ENCODE assay signal across 8 cellular contexts in genomic region chr9:133532937-133533668, GRCh38. TPM values are rescaled to one million over a fixed set of nuclear protein-coding genes. Genes with fewer than 3 reads are reported as not detected.
A peak's percentile ranks its signal among the peaks of the same experiment; 100 is the strongest.
DNase-seq lines count a peak whose midpoint lies in the region; ATAC-seq and TF ChIP-seq lines count a peak whose summit lies in the region.

No MANE protein-coding gene starts in this region.

- intact Hi-C loops in Right ventricle myocardium inferior (cut with DNase I) (loop anchor here (1.0 kb wide), 1 partner anchor 193 kb away; no protein-coding TSS in a partner anchor), cardiac septum (cut with DNase I) (loop anchor here (2.0 to 5.0 kb wide), 2 partner anchors 39 to 194 kb away; no protein-coding TSS in a partner anchor), dorsolateral prefrontal cortex (cut with DNase I) (loop anchor here (5.0 to 10.0 kb wide), 4 partner anchors 39 to 462 kb away; partner anchors contain the start of gene VAV2 (in 1 of the 2))

- no peaks in the 10 kb centered on the region for H3K36me3 Mint-ChIP-seq in stimulated activated memory B cell treated with anti-CD40 and anti-IgM and Interleukin-4, amounts not matched to agents 10 μg/mL and 1 μg/mL and 100 μg/mL, for 72 hours

- H3K27ac ChIP-seq in dorsolateral prefrontal cortex, result peak overlapping the region in 38 of 59 donors; percentile 9 to 91 (median 85)

- no peak overlapping the region for H3K27ac Mint-ChIP-seq in stimulated activated memory B cell treated with anti-CD40 and anti-IgM and Interleukin-4, amounts not matched to agents 10 μg/mL and 1 μg/mL and 100 μg/mL, for 72 hours

- DNase-seq in Right ventricle myocardium inferior (ENCODE audit: missing footprints), result no peak
- no peak for DNase-seq in cardiac septum (ENCODE audit: low spot score)
- DNase-seq in NCI-H460 (ENCODE audit: extremely low read depth, low read depth), result peak; percentile 33
- peak; percentile 63 to 69 for DNase-seq in activated CD4-positive, alpha-beta T cell treated with anti-CD3 and anti-CD28 coated beads, Interleukin-2, amount 50 U/mL, for 4 hours
- peak in 8 of 10 donors; percentile 55 to 78 (median 72) for DNase-seq in dorsolateral prefrontal cortex
- DNase-seq in mucosa of gallbladder (ENCODE audit: low spot score), result peak; percentile 67
- no peak for DNase-seq in NCI-H1048 (lab: John Stamatoyannopoulos, UW)

- H3K4me3 Mint-ChIP-seq in stimulated activated memory B cell treated with anti-CD40 and anti-IgM and Interleukin-4, amounts not matched to agents 10 μg/mL and 1 μg/mL and 100 μg/mL, for 72 hours, result no peak overlapping the region

- H3K27me3 Mint-ChIP-seq in stimulated activated memory B cell treated with anti-CD40 and anti-IgM and Interleukin-4, amounts not matched to agents 10 μg/mL and 1 μg/mL and 100 μg/mL, for 72 hours, result peaks cover 86% of the 10 kb centered on the region

- peak overlapping the region in 2 of 59 donors; percentile 70 for H3K4me3 ChIP-seq in dorsolateral prefrontal cortex

- peak in 51 of 56 donors; percentile 23 to 72 (median 46) for TF ChIP-seq CTCF in dorsolateral prefrontal cortex (IDR thresholded peaks at IDR 0.05 in 54 of 56, conservative IDR thresholded peaks at IDR 0.05 in 2 of 56; ENCODE audit: low read depth in 1 of 56, partially characterized antibody in 56 of 56)

- H3K4me1 Mint-ChIP-seq in stimulated activated memory B cell treated with anti-CD40 and anti-IgM and Interleukin-4, amounts not matched to agents 10 μg/mL and 1 μg/mL and 100 μg/mL, for 72 hours, result peaks cover 21% of the 10 kb centered on the region

- H3K9me3 Mint-ChIP-seq in stimulated activated memory B cell treated with anti-CD40 and anti-IgM and Interleukin-4, amounts not matched to agents 10 μg/mL and 1 μg/mL and 100 μg/mL, for 72 hours, result no peaks in the 10 kb centered on the region

- peak; percentile 42 for ATAC-seq in Right ventricle myocardium inferior
- peak; percentile 58 for ATAC-seq in stimulated activated memory B cell treated with anti-CD40 and anti-IgM and Interleukin-4, amounts not matched to agents 10 μg/mL and 1 μg/mL and 100 μg/mL, for 72 hours

- H3K27me3 ChIP-seq in dorsolateral prefrontal cortex, result no peaks in the 10 kb centered on the region

RNA-seq across cellular contexts. Expression of gene ADAMTSL2, which starts 1.4 kb away (rescaled TPM):
- total RNA-seq in Right ventricle myocardium inferior (9.5 TPM), cardiac septum (9.6 TPM), dorsolateral prefrontal cortex (10 to 100 TPM in 118 of 120 experiments, 1 to 10 TPM in 2; 9.6 to 24.0 (median 15.4) TPM), mucosa of gallbladder (14.0 TPM)
- not detected in 2 replicates for total RNA-seq in NCI-H460 (2014; rRNA removed; shearing (Covaris generic))
- polyA plus RNA-seq in NCI-H460 (2014; cell fraction: nucleus; rRNA removed), result not detected in 2 replicates

RNA-seq across cellular contexts. Expression of gene MYMK, which starts 8.3 kb away (rescaled TPM):
- total RNA-seq in Right ventricle myocardium inferior, result not detected
- total RNA-seq in cardiac septum, result not detected
- not detected in 2 replicates for total RNA-seq in NCI-H460 (2014; rRNA removed; shearing (Covaris generic))
- polyA plus RNA-seq in NCI-H460 (2014; cell fraction: nucleus; rRNA removed), result not detected in 2 replicates
- 1 to 10 TPM in 5 of 120 experiments, under 1 TPM in 14, not detected in 101; 0.39 to 3.1 (median 0.75) TPM for total RNA-seq in dorsolateral prefrontal cortex
- not detected for total RNA-seq in mucosa of gallbladder

RNA-seq across cellular contexts. Expression of gene SLC2A6, which starts 54.2 kb away (rescaled TPM):
- 2.7 TPM for total RNA-seq in Right ventricle myocardium inferior
- 3.6 TPM for total RNA-seq in cardiac septum
- total RNA-seq in NCI-H460 (2014; rRNA removed; shearing (Covaris generic)), result 4.0 and 4.4 TPM in 2 replicates
- 18.9 and 39.4 TPM in 2 replicates for polyA plus RNA-seq in NCI-H460 (2014; cell fraction: nucleus; rRNA removed)
- total RNA-seq in dorsolateral prefrontal cortex, result 10 to 100 TPM; 14.8 to 39.2 (median 25.7) TPM
- 18.4 TPM for total RNA-seq in mucosa of gallbladder

Comparison
In these comparisons a context has a peak if more than half of its experiments do, and no peak if none do; other contexts are left out.
1. DNase-seq: peak in NCI-H460 (single experiment), activated CD4-positive, alpha-beta T cell treated with anti-CD3 and anti-CD28 coated beads, Interleukin-2, amount 50 U/mL, for 4 hours (2 of 2), dorsolateral prefrontal cortex (8 of 10) and mucosa of gallbladder (single experiment); none in Right ventricle myocardium inferior (single experiment), cardiac septum (single experiment) and NCI-H1048 (single experiment).
2. RNA of gene ADAMTSL2, which starts 1.4 kb away (total RNA-seq): 9.6 to 24.0 TPM in dorsolateral prefrontal cortex, 14.0 TPM in mucosa of gallbladder (single experiment), 9.6 TPM in cardiac septum (single experiment) and 9.5 TPM in Right ventricle myocardium inferior (single experiment); not detected in NCI-H460; every median in the first group is over 10 times any median in the second.